Comparison of ENCODE assay signal across 8 cellular contexts in the genomic region with DNA sequence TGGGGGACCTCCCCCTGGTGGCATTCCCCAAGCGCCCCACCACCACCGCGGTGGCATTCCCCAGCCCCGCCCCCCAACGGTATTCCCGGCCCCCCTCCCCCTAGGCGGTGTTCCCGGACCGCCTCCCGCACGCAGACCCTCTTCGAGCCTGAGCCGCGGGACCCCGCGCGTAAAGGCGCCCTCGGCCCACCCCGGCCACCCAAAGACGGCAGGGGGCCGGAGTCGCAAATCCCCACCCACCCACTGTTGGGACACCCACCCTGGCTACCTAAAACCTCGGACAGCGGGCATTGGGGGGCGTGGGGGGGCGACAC. TPM values are rescaled to one million over a fixed set of nuclear protein-coding genes. Genes with fewer than 3 reads are reported as not detected.
DNase-seq lines count a peak whose midpoint lies in the region; ATAC-seq, FAIRE-seq and TF ChIP-seq lines count a peak whose summit lies in the region.

No MANE protein-coding gene starts in this region.

- H3K27me3 Mint-ChIP-seq in activated T-helper 1 cell treated with anti-CD3 and anti-CD28 coated beads, Interleukin-12 subunit alpha, Interleukin-12 subunit beta, Interleukin-2, Interleukin-4 antibody, amounts not matched to agents 30 ng/mL and 10 ng/mL and 1 ng/mL, durations not matched to agents 14 hours and 24 hours and 36 hours (ENCODE audit: insufficient read depth), result peaks cover 17% of the 10 kb centered on the region

- no peak for FAIRE-seq in GM19239 (lab: Jason Lieb, UNC)

- H3K9me2 ChIP-seq in HCT116 (ENCODE audit: insufficient read depth), result no peaks in the 10 kb centered on the region
- H3K9me2 ChIP-seq in hepatocyte (replicated peaks; ENCODE audit: insufficient read depth), result no peaks in the 10 kb centered on the region

- no peaks in the 10 kb centered on the region for H3K27me3 ChIP-seq in HCT116 (ENCODE audit: insufficient read depth, low read length)
- H3K27me3 ChIP-seq in hepatocyte, result peaks cover 28% of the 10 kb centered on the region
- peaks cover 27 to 33% (median 31%) of the 10 kb centered on the region in 3 donors for H3K27me3 ChIP-seq in skeletal muscle tissue (ENCODE audit: control insufficient read depth in 3 of 3, insufficient read depth in 3 of 3, low read length in 3 of 3)

- H3K27ac ChIP-seq in HCT116 (ENCODE audit: low read depth, low read length), result peak overlapping the region; percentile 69
- H3K27ac ChIP-seq in hepatocyte, result no peak overlapping the region
- no peak overlapping the region for H3K27ac ChIP-seq in skeletal muscle tissue (ENCODE audit: low read depth, low read length)

- H3K4me3 ChIP-seq in HCT116 (replicated peaks in 1 of 2; ENCODE audit: low read depth in 1 of 2, low read length in 2 of 2) (peak overlapping the region; percentile 50 to 58), hepatocyte (peak overlapping the region; percentile 64), skeletal muscle tissue (ENCODE audit: low read length in 3 of 3) (peak overlapping the region; percentile 49 to 63 (median 60))

- H3K79me2 ChIP-seq in HCT116 (ENCODE audit: insufficient read depth, low read length) (no peaks in the 10 kb centered on the region), hepatocyte (no peaks in the 10 kb centered on the region)

- H4K20me1 ChIP-seq in HCT116 (ENCODE audit: insufficient read depth) (no peaks in the 10 kb centered on the region), hepatocyte (ENCODE audit: insufficient read depth, poor library complexity, severe bottlenecking) (peaks cover 10% of the 10 kb centered on the region)

- no peaks in the 10 kb centered on the region for H3K36me3 ChIP-seq in HCT116 (ENCODE audit: control insufficient read depth in 1 of 2, insufficient read depth in 2 of 2, low read length in 2 of 2)
- no peaks in the 10 kb centered on the region for H3K36me3 ChIP-seq in hepatocyte (replicated peaks; ENCODE audit: insufficient read depth, low read depth)
- no peaks in the 10 kb centered on the region for H3K36me3 ChIP-seq in skeletal muscle tissue (ENCODE audit: control insufficient read depth in 3 of 3, insufficient read depth in 3 of 3, low read length in 3 of 3)

- H3K9me3 ChIP-seq in HCT116 (ENCODE audit: control insufficient read depth in 1 of 2, insufficient read depth in 1 of 2, low read depth in 1 of 2, low read length in 2 of 2) (no peaks in the 10 kb centered on the region), hepatocyte (ENCODE audit: low read depth) (no peaks in the 10 kb centered on the region), skeletal muscle tissue (ENCODE audit: control insufficient read depth in 3 of 3, low read length in 3 of 3) (no peaks in the 10 kb centered on the region)

- no peaks in the 10 kb centered on the region for H3K36me3 Mint-ChIP-seq in activated T-helper 1 cell treated with anti-CD3 and anti-CD28 coated beads, Interleukin-12 subunit alpha, Interleukin-12 subunit beta, Interleukin-2, Interleukin-4 antibody, amounts not matched to agents 30 ng/mL and 10 ng/mL and 1 ng/mL, durations not matched to agents 14 hours and 24 hours and 36 hours (ENCODE audit: low read depth)

- RAD21 ChIA-PET in HCT116 (lab: Charles Lee; ENCODE audit: low non-redundant PET in 1 of 2, low total read pairs in 2 of 2, uncharacterized antibody in 2 of 2, unreplicated experiment in 2 of 2), result no interaction called here

- H2AFZ ChIP-seq in HCT116 (ENCODE audit: low read depth, low read length, poor library complexity, severe bottlenecking) (no peak overlapping the region), hepatocyte (peak overlapping the region; percentile 78)

- BruUV-seq in HCT116 (replicated peaks; lab: Mats Ljungman, UMichigan), result no TSS peak

- H3K4me2 ChIP-seq in HCT116 (ENCODE audit: low read length), result peak overlapping the region; percentile 96
- H3K4me2 ChIP-seq in hepatocyte, result peak overlapping the region; percentile 100

- no peaks in the 10 kb centered on the region for H3K9me3 Mint-ChIP-seq in activated T-helper 1 cell treated with anti-CD3 and anti-CD28 coated beads, Interleukin-12 subunit alpha, Interleukin-12 subunit beta, Interleukin-2, Interleukin-4 antibody, amounts not matched to agents 30 ng/mL and 10 ng/mL and 1 ng/mL, durations not matched to agents 14 hours and 24 hours and 36 hours

- H3K4me3 Mint-ChIP-seq in activated T-helper 1 cell treated with anti-CD3 and anti-CD28 coated beads, Interleukin-12 subunit alpha, Interleukin-12 subunit beta, Interleukin-2, Interleukin-4 antibody, amounts not matched to agents 30 ng/mL and 10 ng/mL and 1 ng/mL, durations not matched to agents 14 hours and 24 hours and 36 hours, result peak overlapping the region; percentile 52

- H3K4me1 ChIP-seq in HCT116 (ENCODE audit: control insufficient read depth in 1 of 2, insufficient read depth in 2 of 2, low read length in 2 of 2) (peaks cover 8 to 20% of the 10 kb centered on the region in 2 experiments; a peak in 3 of 4 replicates), hepatocyte (ENCODE audit: insufficient read depth) (peaks cover 6% of the 10 kb centered on the region), skeletal muscle tissue (ENCODE audit: control insufficient read depth in 3 of 3, insufficient read depth in 3 of 3, low read length in 3 of 3) (peaks cover 4 to 7% (median 4%) of the 10 kb centered on the region in 3 donors)

- POLR2A ChIA-PET in HCT116 (lab: Charles Lee), result no interaction called here

- ATAC-seq in HCT116, result no peak
- no peak for ATAC-seq in HG02642 (IDR thresholded peaks at IDR 0.05; ENCODE audit: poor library complexity, unreplicated experiment)

- H3K9ac ChIP-seq in HCT116 (ENCODE audit: low read length) (peak overlapping the region; percentile 63), skeletal muscle tissue (ENCODE audit: low read depth in 1 of 3, low read length in 3 of 3) (no peak overlapping the region)

- 3% methylated on average over 12 of the region's 27 CpGs for WGBS in hepatocyte (ENCODE audit: low lambda C conversion rate, missing lambda C conversion rate)

- no peak for TF ChIP-seq POLR2A in HCT116 (IDR thresholded peaks at IDR 0.05; ENCODE audit: borderline replicate concordance, extremely low read depth, insufficient read depth, insufficient read length)

- TF ChIP-seq RAD21 in HCT116 (IDR thresholded peaks at IDR 0.05; ENCODE audit: low read depth), result no peak

- H3K27ac Mint-ChIP-seq in activated T-helper 1 cell treated with anti-CD3 and anti-CD28 coated beads, Interleukin-12 subunit alpha, Interleukin-12 subunit beta, Interleukin-2, Interleukin-4 antibody, amounts not matched to agents 30 ng/mL and 10 ng/mL and 1 ng/mL, durations not matched to agents 14 hours and 24 hours and 36 hours, result no peak overlapping the region

- CTCF ChIA-PET in HCT116 (lab: Charles Lee), result no interaction called here

- H3K4me1 Mint-ChIP-seq in activated T-helper 1 cell treated with anti-CD3 and anti-CD28 coated beads, Interleukin-12 subunit alpha, Interleukin-12 subunit beta, Interleukin-2, Interleukin-4 antibody, amounts not matched to agents 30 ng/mL and 10 ng/mL and 1 ng/mL, durations not matched to agents 14 hours and 24 hours and 36 hours (ENCODE audit: low read depth), result peaks cover 17% of the 10 kb centered on the region

- DNase-seq in HCT116 (ENCODE audit: low read depth, low spot score) (no peak), hepatocyte (ENCODE audit: low spot score) (no peak), medulla oblongata (ENCODE audit: extremely low spot score) (no peak), NCI-H146 treated with DMSO at 0.1 percent for 48 hours (lab: John Stamatoyannopoulos, UW; ENCODE audit: unreplicated experiment) (no peak), GM19239 (ENCODE audit: insufficient read length, low spot score) (no peak)
- no peak for DNase-seq in activated T-helper 1 cell treated with anti-CD3 and anti-CD28 coated beads, Interleukin-12 subunit alpha, Interleukin-12 subunit beta, Interleukin-2, Interleukin-4 antibody, amounts not matched to agents 30 ng/mL and 10 ng/mL and 1 ng/mL, durations not matched to agents 14 hours and 24 hours and 36 hours (ENCODE audit: low spot score)

- no peak for TF ChIP-seq CTCF in HCT116 (IDR thresholded peaks at IDR 0.05 in 2 of 3, conservative IDR thresholded peaks at IDR 0.05 in 1 of 3; ENCODE audit: borderline replicate concordance in 1 of 3, insufficient read depth in 1 of 3, low read depth in 2 of 3, low read length in 2 of 3)
- no peak for TF ChIP-seq CTCF in hepatocyte (IDR thresholded peaks at IDR 0.05; ENCODE audit: poor library complexity)

- intact Hi-C loops in HCT116 (cut with micrococcal nuclease), result loop anchor here (2.0 to 10.0 kb wide), 3 partner anchors 65 to 329 kb away; partner anchors contain the start of genes ZNF121 and ZNF561
- intact Hi-C loops in activated T-helper 1 cell treated with anti-CD3 and anti-CD28 coated beads, Interleukin-12 subunit alpha, Interleukin-12 subunit beta, Interleukin-2, Interleukin-4 antibody, amounts not matched to agents 30 ng/mL and 10 ng/mL and 1 ng/mL, durations not matched to agents 14 hours and 24 hours and 36 hours (cut with micrococcal nuclease), result loop anchor here (2.0 to 10.0 kb wide), 4 partner anchors 55 to 329 kb away; partner anchors contain the start of genes PIN1, ZNF121 and ZNF561

TF ChIP-seq in HCT116, 20 proteins besides CTCF, POLR2A, EP300 and RAD21 (continues in another document):
- TF ChIP-seq ZNF274 (IDR thresholded peaks at IDR 0.05; ENCODE audit: low read depth, low read length) (no peak), JUND (IDR thresholded peaks at IDR 0.05) (no peak), EGR1 (IDR thresholded peaks at IDR 0.05; ENCODE audit: low read depth) (no peak), MAX (IDR thresholded peaks at IDR 0.05) (no peak), FOSL1 (IDR thresholded peaks at IDR 0.05; ENCODE audit: low read depth) (no peak), CBX3 (IDR thresholded peaks at IDR 0.05; ENCODE audit: low read depth) (no peak), ZFX (IDR thresholded peaks at IDR 0.05) (no peak), EZH2 (IDR thresholded peaks at IDR 0.05) (no peak), ELF1 (IDR thresholded peaks at IDR 0.05; ENCODE audit: borderline replicate concordance, low read depth) (no peak), SRF (IDR thresholded peaks at IDR 0.05; ENCODE audit: low read depth) (no peak), TCF7L2 (IDR thresholded peaks at IDR 0.05; ENCODE audit: borderline replicate concordance, extremely low read depth, insufficient read depth, insufficient read length) (no peak), POLR2AphosphoS5 (IDR thresholded peaks at IDR 0.05; ENCODE audit: low read depth, low read length) (no peak), SIN3A (IDR thresholded peaks at IDR 0.05; ENCODE audit: low read depth) (no peak)

RNA-seq across cellular contexts. Expression of gene OLFM2, which starts 22.4 kb away (rescaled TPM):
- total RNA-seq in HCT116 (2021; ENCODE audit: unreplicated experiment), result 19.9 TPM
- 27.2 and 28.0 TPM in 2 replicates for polyA plus RNA-seq in HCT116 (2012)
- total RNA-seq in activated T-helper 1 cell treated with anti-CD3 and anti-CD28 coated beads, Interleukin-12 subunit alpha, Interleukin-12 subunit beta, Interleukin-2, Interleukin-4 antibody, amounts not matched to agents 30 ng/mL and 10 ng/mL and 1 ng/mL, durations not matched to agents 14 hours and 24 hours and 36 hours, result 0.78 and 1.6 TPM in 2 replicates
- 33.1 and 36.8 TPM in 2 replicates for total RNA-seq in hepatocyte
- 36.5 and 37.0 TPM in 2 replicates for polyA plus RNA-seq in hepatocyte
- 18.8 TPM for total RNA-seq in skeletal muscle tissue
